ENCODE assay signal across 20 cellular contexts in the genomic region with DNA sequence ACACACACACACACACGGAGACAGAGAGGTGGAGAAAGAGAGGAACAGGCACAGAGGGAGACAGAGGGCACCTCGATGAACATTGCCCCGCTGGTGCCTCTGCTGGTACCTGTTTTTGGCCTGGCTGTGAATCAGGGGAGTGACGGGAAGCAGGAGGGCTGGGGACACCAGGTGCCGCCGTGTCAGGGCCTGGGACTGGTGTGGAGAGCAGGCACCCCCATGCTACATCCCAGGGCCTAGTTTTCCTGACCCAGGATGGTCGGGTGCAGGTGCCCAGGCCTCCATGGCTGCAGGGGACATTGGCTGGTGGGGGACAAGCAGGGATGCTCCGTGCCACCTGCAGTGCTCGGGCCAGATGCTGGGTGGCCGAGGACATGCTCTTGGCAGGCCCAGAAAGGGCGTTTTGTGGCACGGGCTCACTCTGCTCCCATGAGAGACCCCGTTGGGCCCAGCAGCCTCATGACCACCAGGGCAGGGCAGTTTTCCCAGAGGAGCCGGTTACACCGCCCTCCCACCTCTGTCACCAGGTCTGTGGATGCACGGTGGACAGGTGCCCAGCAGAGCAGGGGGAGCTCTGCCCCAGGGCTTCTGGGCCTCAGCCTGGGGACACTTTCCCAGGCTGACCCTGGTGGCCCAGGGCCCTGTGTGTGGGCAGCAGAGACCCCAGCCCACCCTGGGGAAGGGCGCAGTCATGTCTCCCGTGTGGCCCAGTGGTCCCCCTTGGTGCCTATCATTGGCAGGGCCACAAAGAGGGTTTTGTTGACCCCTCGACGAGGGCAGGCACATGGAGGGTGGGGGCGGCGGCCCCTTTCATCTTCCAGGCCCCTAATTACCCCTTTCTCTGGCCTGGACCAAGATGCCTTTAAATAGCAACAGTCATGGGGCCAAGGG.
DNase-seq lines count a peak whose midpoint lies in the region; ATAC-seq and TF ChIP-seq lines count a peak whose summit lies in the region.
"Had no signal": no experiment of that assay in that cellular context is flagged by ENCODE, and none has a peak within 500 bp of the region (broad histone marks: within the 10 kb centered on the region; RNA-seq: fewer than 3 reads in every experiment).

No MANE protein-coding gene starts in this region.

- TF ChIP-seq CTCF in Panc1 (IDR thresholded peaks at IDR 0.05) (no peak), lung (IDR thresholded peaks at IDR 0.05; ENCODE audit: control extremely low read depth, extremely low read depth) (no peak), tibial artery (IDR thresholded peaks at IDR 0.05) (no peak), Caco-2 (IDR thresholded peaks at IDR 0.05; ENCODE audit: insufficient read depth in 1 of 2, low read depth in 1 of 2, low read length in 1 of 2, severe bottlenecking in 1 of 2, unreplicated experiment in 1 of 2) (no peak), hepatocyte (IDR thresholded peaks at IDR 0.05; ENCODE audit: poor library complexity) (no peak)

- POLR2A ChIA-PET in Panc1 (lab: Charles Lee) (no interaction called here), Caco-2 (lab: Charles Lee) (no interaction called here)

- ATAC-seq in activated T-cell treated with anti-CD3 and anti-CD28 coated beads, Interleukin-2, amount 50 U/mL, for 4 hours: no peak
- ATAC-seq in Panc1: 0 out of 2 replicates have a peak, but pooled peaks have one; percentile 38
- no peak for ATAC-seq in lung (ENCODE audit: insufficient read depth, low FRiP score)
- ATAC-seq: left colon had no signal

- no peaks in the 10 kb centered on the region for H3K79me2 ChIP-seq in hepatocyte
- H3K79me2 ChIP-seq: parathyroid adenoma had no signal

- BruUV-seq in Panc1 (replicated peaks; lab: Mats Ljungman, UMichigan) (no TSS peak), Caco-2 (replicated peaks; lab: Mats Ljungman, UMichigan) (no TSS peak)

- CTCF ChIA-PET in Panc1 (lab: Charles Lee): no interaction called here
- CTCF ChIA-PET in Caco-2 (lab: Charles Lee): no interaction called here

- H3K36me3 Mint-ChIP-seq in activated T-cell treated with anti-CD3 and anti-CD28 coated beads, Interleukin-2, amount 50 U/mL, for 4 hours (ENCODE audit: insufficient read depth): no peaks in the 10 kb centered on the region
- H3K36me3 Mint-ChIP-seq in Caco-2 (ENCODE audit: insufficient read depth, unreplicated experiment): no peaks in the 10 kb centered on the region
- H3K36me3 Mint-ChIP-seq: CD14-positive monocyte had no signal

- peaks cover 5% of the 10 kb centered on the region for H3K9me3 Mint-ChIP-seq in activated T-cell treated with anti-CD3 and anti-CD28 coated beads, Interleukin-2, amount 50 U/mL, for 4 hours
- peaks cover 15% of the 10 kb centered on the region for H3K9me3 Mint-ChIP-seq in Caco-2 (ENCODE audit: unreplicated experiment)

- H3K4me2 ChIP-seq in hepatocyte: no peak overlapping the region
- H3K4me2 ChIP-seq: smooth muscle cell had no signal

- intact Hi-C loops in Panc1 (cut with micrococcal nuclease; ENCODE audit: unreplicated experiment) (no loop called here), tibial artery (cut with DNase I; ENCODE audit: low total_unique reads) (no loop called here), Caco-2 (cut with micrococcal nuclease; ENCODE audit: unreplicated experiment) (no loop called here)

- in situ Hi-C loops in Panc1 (cut with HindIII; ENCODE audit: low pct_unique_long_range_greater_than_20kb, low sequenced_read_pairs): no loop called here

- no peaks in the 10 kb centered on the region for H3K9me2 ChIP-seq in hepatocyte (replicated peaks; ENCODE audit: insufficient read depth)

- H3K27me3 ChIP-seq in Panc1 (ENCODE audit: control insufficient read depth, insufficient read depth, low read length): no peaks in the 10 kb centered on the region
- H3K27me3 ChIP-seq in lung (ENCODE audit: control insufficient read depth, insufficient read depth): no peaks in the 10 kb centered on the region
- H3K27me3 ChIP-seq in tibial artery: no peaks in the 10 kb centered on the region
- H3K27me3 ChIP-seq in Caco-2 (replicated peaks; ENCODE audit: control insufficient read depth, insufficient read depth, low read length): no peaks in the 10 kb centered on the region
- H3K27me3 ChIP-seq in hepatocyte: no peaks in the 10 kb centered on the region
- H3K27me3 ChIP-seq: ascending aorta, SJCRH30 had no signal

- H3K27ac ChIP-seq in Panc1 (ENCODE audit: low read length): no peak overlapping the region
- no peak overlapping the region for H3K27ac ChIP-seq in lung (ENCODE audit: low read depth in 1 of 2, low read length in 1 of 2)
- no peak overlapping the region for H3K27ac ChIP-seq in tibial artery
- H3K27ac ChIP-seq in hepatocyte: no peak overlapping the region
- H3K27ac ChIP-seq: ascending aorta, parathyroid adenoma, SJCRH30 had no signal

- no peak overlapping the region for H2AFZ ChIP-seq in hepatocyte
- H2AFZ ChIP-seq: parathyroid adenoma had no signal

- H3K4me3 ChIP-seq in Panc1 (ENCODE audit: low read depth in 2 of 2, low read length in 2 of 2) (no peak overlapping the region), lung (no peak overlapping the region), tibial artery (no peak overlapping the region), Caco-2 (ENCODE audit: low read depth, low read length) (no peak overlapping the region), hepatocyte (no peak overlapping the region)
- H3K4me3 ChIP-seq: ascending aorta, SJCRH30, smooth muscle cell had no signal

- no peak overlapping the region for H3K27ac Mint-ChIP-seq in Caco-2 (ENCODE audit: unreplicated experiment)
- H3K27ac Mint-ChIP-seq: activated B cell treated with CpG ODN at 0.5 μM for 24 hours had no signal

- no peaks in the 10 kb centered on the region for H3K4me1 Mint-ChIP-seq in activated T-cell treated with anti-CD3 and anti-CD28 coated beads, Interleukin-2, amount 50 U/mL, for 4 hours (ENCODE audit: low read depth)
- H3K4me1 Mint-ChIP-seq in Caco-2 (ENCODE audit: low read depth, unreplicated experiment): no peaks in the 10 kb centered on the region
- H3K4me1 Mint-ChIP-seq: activated B cell treated with CpG ODN at 0.5 μM for 24 hours had no signal

- peaks cover 2% of the 10 kb centered on the region for H3K27me3 Mint-ChIP-seq in activated T-cell treated with anti-CD3 and anti-CD28 coated beads, Interleukin-2, amount 50 U/mL, for 4 hours (ENCODE audit: low read depth)
- H3K27me3 Mint-ChIP-seq in Caco-2 (ENCODE audit: insufficient read depth, unreplicated experiment): peaks cover 4% of the 10 kb centered on the region
- H3K27me3 Mint-ChIP-seq: activated B cell treated with CpG ODN at 0.5 μM for 24 hours had no signal

- H3K4me3 Mint-ChIP-seq in activated T-cell treated with anti-CD3 and anti-CD28 coated beads, Interleukin-2, amount 50 U/mL, for 4 hours: no peak overlapping the region
- H3K4me3 Mint-ChIP-seq in Caco-2 (ENCODE audit: unreplicated experiment): no peak overlapping the region
- H3K4me3 Mint-ChIP-seq: activated B cell treated with CpG ODN at 0.5 μM for 24 hours, CD14-positive monocyte had no signal

- H4K20me1 ChIP-seq in hepatocyte (ENCODE audit: insufficient read depth, poor library complexity, severe bottlenecking): no peaks in the 10 kb centered on the region

- H3K9me3 ChIP-seq in Panc1 (ENCODE audit: control insufficient read depth, insufficient read depth, low read depth, low read length) (no peaks in the 10 kb centered on the region), lung (ENCODE audit: control insufficient read depth in 2 of 2, insufficient read depth in 1 of 2, low read length in 1 of 2) (peaks cover 0 to 3% of the 10 kb centered on the region in 2 donors), tibial artery (no peaks in the 10 kb centered on the region), Caco-2 (no peaks in the 10 kb centered on the region), hepatocyte (ENCODE audit: low read depth) (no peaks in the 10 kb centered on the region)
- H3K9me3 ChIP-seq: ascending aorta, SJCRH30 had no signal

- H3K36me3 ChIP-seq in Panc1 (ENCODE audit: control insufficient read depth, insufficient read depth, low read length) (no peaks in the 10 kb centered on the region), lung (ENCODE audit: control insufficient read depth in 2 of 2, insufficient read depth in 2 of 2, low read length in 2 of 2) (no peaks in the 10 kb centered on the region), tibial artery (no peaks in the 10 kb centered on the region), Caco-2 (ENCODE audit: control insufficient read depth, insufficient read depth, low read length) (no peaks in the 10 kb centered on the region), hepatocyte (replicated peaks; ENCODE audit: insufficient read depth, low read depth) (no peaks in the 10 kb centered on the region)
- H3K36me3 ChIP-seq: ascending aorta, SJCRH30 had no signal

- H3K4me1 ChIP-seq in Panc1 (ENCODE audit: control insufficient read depth, insufficient read depth, low read length) (no peaks in the 10 kb centered on the region), lung (ENCODE audit: control insufficient read depth in 2 of 2, insufficient read depth in 2 of 2, low read length in 2 of 2) (no peaks in the 10 kb centered on the region), tibial artery (no peaks in the 10 kb centered on the region), Caco-2 (no peaks in the 10 kb centered on the region), hepatocyte (ENCODE audit: insufficient read depth) (no peaks in the 10 kb centered on the region)
- H3K4me1 ChIP-seq: ascending aorta, parathyroid adenoma, SJCRH30 had no signal

- 81 to 91% methylated on average over 21 to 22 of the region's 22 CpGs for WGBS in lung, 2 donors
- WGBS in hepatocyte (ENCODE audit: low lambda C conversion rate, missing lambda C conversion rate): 81% methylated on average over 22 of the region's 22 CpGs

- DNase-seq in activated T-cell treated with anti-CD3 and anti-CD28 coated beads, Interleukin-2, amount 50 U/mL, for 4 hours: peak; percentile 3
- DNase-seq in activated T-cell treated with anti-CD3 and anti-CD28 coated beads for 4 hours (no peak), Panc1 (ENCODE audit: low read depth, low spot score) (no peak), lung (ENCODE audit: low spot score) (peak; percentile 26), tibial artery (peak; percentile 13 to 57), Caco-2 (no peak), NCI-H524 (lab: John Stamatoyannopoulos, UW) (no peak), hepatocyte (ENCODE audit: low spot score) (no peak)
- DNase-seq: activated B cell treated with CpG ODN at 0.5 μM for 24 hours; activated naive CD4-positive, alpha-beta T cell; DMS53; left colon; NCI-H774; OCI-M1; stimulated activated CD4-positive, alpha-beta T cell treated with anti-CD3 and anti-CD28 coated beads, Interleukin-4, amount 100 ng/mL, for 4 hours had no signal

Comparison
In these comparisons a context has a peak if more than half of its experiments do, and no peak if none do; other contexts are left out.
1. DNase-seq: peak in activated T-cell treated with anti-CD3 and anti-CD28 coated beads, Interleukin-2, amount 50 U/mL, for 4 hours (single experiment), lung (single experiment) and tibial artery (2 of 2); none in activated T-cell treated with anti-CD3 and anti-CD28 coated beads for 4 hours (single experiment), Panc1 (single experiment), Caco-2 (0 of 2), NCI-H524 (0 of 2) and hepatocyte (single experiment).